10 cellular contexts compared by ENCODE assay signal in genomic region chrX:110180928-110181310, GRCh38.
DNase-seq lines count a peak whose midpoint lies in the region; ATAC-seq and FAIRE-seq lines count a peak whose summit lies in the region.
"Had no signal": no experiment of that assay in that cellular context is flagged by ENCODE, and none has a peak within 500 bp of the region (broad histone marks: within the 10 kb centered on the region; RNA-seq: fewer than 3 reads in every experiment).

No MANE protein-coding gene starts in this region.

- peak overlapping the region in 1 of 6 donors; percentile 23 for H3K27ac Mint-ChIP-seq in immature natural killer cell
- H3K27ac Mint-ChIP-seq: stimulated activated effector memory CD8-positive, alpha-beta T cell treated with anti-CD3 and anti-CD28 coated beads, Interleukin-12 subunit alpha, Interleukin-12 subunit beta, amount 100 ng/mL, for 72 hours had no signal

- no peak for FAIRE-seq in HTR-8/SVneo (lab: Jason Lieb, UNC)

- DNase-seq in GM04503 (ENCODE audit: low read depth) (peak; percentile 62), glomerular visceral epithelial cell (ENCODE audit: extremely low spot score) (peak; percentile 46), HTR-8/SVneo (ENCODE audit: insufficient read length, low spot score) (no peak), immature natural killer cell (no peak), NK-92 (lab: John Stamatoyannopoulos, UW; ENCODE audit: unreplicated experiment) (no peak), DMS53 treated with DMSO at 0.1 percent for 48 hours (lab: John Stamatoyannopoulos, UW; ENCODE audit: unreplicated experiment) (no peak)
- DNase-seq: Karpas-422 had no signal

- H3K4me3 Mint-ChIP-seq in immature natural killer cell = no peak overlapping the region
- H3K4me3 Mint-ChIP-seq: stimulated activated effector memory CD8-positive, alpha-beta T cell treated with anti-CD3 and anti-CD28 coated beads, Interleukin-12 subunit alpha, Interleukin-12 subunit beta, amount 100 ng/mL, for 72 hours had no signal

- H3K27me3 Mint-ChIP-seq in immature natural killer cell (ENCODE audit: low read depth in 3 of 3) = peaks cover 0 to 5% (median 4%) of the 10 kb centered on the region in 3 donors

- ATAC-seq in GM21737 (IDR thresholded peaks at IDR 0.05; ENCODE audit: unreplicated experiment) (peak; percentile 77), HG03571 (IDR thresholded peaks at IDR 0.05; ENCODE audit: unreplicated experiment) (peak; percentile 81)

- H3K9me3 Mint-ChIP-seq in immature natural killer cell = no peaks in the 10 kb centered on the region
- H3K9me3 Mint-ChIP-seq: stimulated activated effector memory CD8-positive, alpha-beta T cell treated with anti-CD3 and anti-CD28 coated beads, Interleukin-12 subunit alpha, Interleukin-12 subunit beta, amount 100 ng/mL, for 72 hours had no signal

- H3K4me1 Mint-ChIP-seq in immature natural killer cell = peaks cover 3 to 11% of the 10 kb centered on the region in 2 donors

- peaks cover 0 to 16% (median 0%) of the 10 kb centered on the region in 3 donors for H3K36me3 Mint-ChIP-seq in immature natural killer cell
- H3K36me3 Mint-ChIP-seq: stimulated activated effector memory CD8-positive, alpha-beta T cell treated with anti-CD3 and anti-CD28 coated beads, Interleukin-12 subunit alpha, Interleukin-12 subunit beta, amount 100 ng/mL, for 72 hours had no signal

Comparison
In these comparisons a context has a peak if more than half of its experiments do, and no peak if none do; other contexts are left out.
1. DNase-seq: peak in GM04503 (single experiment) and glomerular visceral epithelial cell (single experiment); none in HTR-8/SVneo (single experiment), immature natural killer cell (0 of 3), NK-92 (single experiment) and DMS53 treated with DMSO at 0.1 percent for 48 hours (single experiment).